10 cellular contexts compared by ENCODE assay signal in genomic region chr22:21624880-21625791, GRCh38. TPM values are rescaled to one million over a fixed set of nuclear protein-coding genes. Genes with fewer than 3 reads are reported as not detected.
A peak's percentile ranks its signal among the peaks of the same experiment; 100 is the strongest.
DNase-seq lines count a peak whose midpoint lies in the region; ATAC-seq, FAIRE-seq and TF ChIP-seq lines count a peak whose summit lies in the region.
"Had no signal": no experiment of that assay in that cellular context is flagged by ENCODE, and none has a peak within 500 bp of the region (broad histone marks: within the 10 kb centered on the region; RNA-seq: fewer than 3 reads in every experiment).

No MANE protein-coding gene starts in this region.

- H3K36me3 ChIP-seq in A673 (ENCODE audit: insufficient read depth, low read length, poor library complexity, severe bottlenecking), result peaks cover 16% of the 10 kb centered on the region
- peaks cover 4% of the 10 kb centered on the region; the same call in 1 of the 2 replicates for H3K36me3 ChIP-seq in Caco-2 (ENCODE audit: control insufficient read depth, insufficient read depth, low read length)

- CTCF ChIA-PET in A673 (lab: Charles Lee) (no interaction called here), Caco-2 (lab: Charles Lee) (interaction anchor here (0.6 to 2.1 kb wide), 3 partner anchors 17 to 22 kb away, joined by 6 to 12 read pairs (median 6); partner anchors contain the start of gene SDF2L1), RWPE1 (lab: Yijun Ruan, JAX) (interaction anchor here (0.6 to 1.2 kb wide), 3 partner anchors 16 to 621 kb away, joined by 3 to 4 read pairs (median 4); partner anchors contain the start of gene SDF2L1)

- ATAC-seq in GM18870 (IDR thresholded peaks at IDR 0.05; ENCODE audit: unreplicated experiment), result no peak

- intact Hi-C loops in A673 (cut with micrococcal nuclease; ENCODE audit: unreplicated experiment) (loop anchor here (5.0 kb wide), 1 partner anchor 38 kb away; no protein-coding TSS in a partner anchor), Caco-2 (cut with micrococcal nuclease; ENCODE audit: unreplicated experiment) (no loop called here)

- no peak overlapping the region for H3K4me3 ChIP-seq in A673 (ENCODE audit: low read depth, low read length, poor library complexity, severe bottlenecking)
- H3K4me3 ChIP-seq in Caco-2 (ENCODE audit: low read depth, low read length), result no peak overlapping the region

- peak overlapping the region; percentile 18 for H3K27ac ChIP-seq in A673 (ENCODE audit: low read depth, low read length, poor library complexity, severe bottlenecking)
- H3K27ac ChIP-seq in RWPE1, result peak overlapping the region; percentile 84

- H3K27me3 ChIP-seq in A673 (replicated peaks; ENCODE audit: insufficient read depth, low read depth, low read length, poor library complexity) (no peaks in the 10 kb centered on the region), Caco-2 (replicated peaks; ENCODE audit: control insufficient read depth, insufficient read depth, low read length) (no peaks in the 10 kb centered on the region)

- no peaks in the 10 kb centered on the region for H3K27me3 Mint-ChIP-seq in Caco-2 (ENCODE audit: insufficient read depth, unreplicated experiment)
- peaks cover 4% of the 10 kb centered on the region for H3K27me3 Mint-ChIP-seq in endothelial cell (ENCODE audit: unreplicated experiment)

- BruUV-seq in A673 (replicated peaks; lab: Mats Ljungman, UMichigan) (no TSS peak), Caco-2 (replicated peaks; lab: Mats Ljungman, UMichigan) (no TSS peak)

- H3K4me3 Mint-ChIP-seq in Caco-2 (ENCODE audit: unreplicated experiment) (no peak overlapping the region), endothelial cell (ENCODE audit: unreplicated experiment) (no peak overlapping the region)

- H3K36me3 Mint-ChIP-seq in Caco-2 (ENCODE audit: insufficient read depth, unreplicated experiment) (peaks cover 92% of the 10 kb centered on the region), endothelial cell (ENCODE audit: low read depth, unreplicated experiment) (peaks cover 20% of the 10 kb centered on the region)

- POLR2A ChIA-PET in A673 (lab: Charles Lee; ENCODE audit: low non-redundant PET), result no interaction called here
- POLR2A ChIA-PET in Caco-2 (lab: Charles Lee), result interaction anchor here (0.5 kb wide), 1 partner anchor 9 kb away, joined by 3 read pairs; no protein-coding TSS in a partner anchor
- POLR2A ChIA-PET in RWPE1 (lab: Yijun Ruan, JAX; ENCODE audit: low non-redundant PET), result no interaction called here

- DNase-seq in A673 (ENCODE audit: low spot score), result no peak
- no peak for DNase-seq in Caco-2
- DNase-seq in RWPE1 (ENCODE audit: low spot score), result no peak
- DNase-seq in endothelial cell (ENCODE audit: low spot score), result no peak
- no peak for DNase-seq in GM19239 (ENCODE audit: insufficient read length, low spot score)
- no peak for DNase-seq in hippocampal formation (lab: John Stamatoyannopoulos, UW)
- DNase-seq in NCI-H146 (lab: John Stamatoyannopoulos, UW), result no peak
- DNase-seq: NCI-H2029 treated with DMSO at 0.1 percent for 48 hours had no signal

- no peaks in the 10 kb centered on the region for H3K9me3 Mint-ChIP-seq in Caco-2 (ENCODE audit: unreplicated experiment)
- no peaks in the 10 kb centered on the region for H3K9me3 Mint-ChIP-seq in endothelial cell (ENCODE audit: unreplicated experiment)

- H3K4me1 Mint-ChIP-seq in Caco-2 (ENCODE audit: low read depth, unreplicated experiment) (peaks cover 11% of the 10 kb centered on the region), endothelial cell (ENCODE audit: unreplicated experiment) (peaks cover 4% of the 10 kb centered on the region)

- FAIRE-seq in GM19239 (lab: Jason Lieb, UNC), result no peak
- FAIRE-seq: RCC 7860 had no signal

- no peak for TF ChIP-seq CTCF in A673 (conservative IDR thresholded peaks at IDR 0.05; ENCODE audit: low read depth, low read length)
- no peak for TF ChIP-seq CTCF in Caco-2 (IDR thresholded peaks at IDR 0.05; ENCODE audit: insufficient read depth in 1 of 2, low read depth in 1 of 2, low read length in 1 of 2, severe bottlenecking in 1 of 2, unreplicated experiment in 1 of 2)
- no peak for TF ChIP-seq CTCF in RWPE1 (conservative IDR thresholded peaks at IDR 0.05; ENCODE audit: low read depth)
- TF ChIP-seq CTCF in endothelial cell (IDR thresholded peaks at IDR 0.05; ENCODE audit: unreplicated experiment), result no peak

- H3K9me3 ChIP-seq in A673 (ENCODE audit: low read depth, low read length, poor library complexity, severe bottlenecking), result no peaks in the 10 kb centered on the region
- H3K9me3 ChIP-seq in Caco-2, result no peaks in the 10 kb centered on the region

- H3K4me1 ChIP-seq in A673 (ENCODE audit: insufficient read depth, low read length, poor library complexity, severe bottlenecking) (peaks cover 17% of the 10 kb centered on the region), Caco-2 (peaks cover 5% of the 10 kb centered on the region; the same call in 1 of the 2 replicates)

- H3K27ac Mint-ChIP-seq in Caco-2 (ENCODE audit: unreplicated experiment) (peak overlapping the region; percentile 22), endothelial cell (ENCODE audit: unreplicated experiment) (peak overlapping the region; percentile 30)

RNA-seq across cellular contexts. Expression of gene YDJC, which starts 4.7 kb away (rescaled TPM):
- 33.8 and 37.0 TPM in 2 replicates for total RNA-seq in A673 (2021)
- total RNA-seq in Caco-2 (2022), result 55.9 and 60.0 TPM in 2 replicates
- total RNA-seq in endothelial cell (ENCODE audit: unreplicated experiment), result 11.2 TPM

RNA-seq across cellular contexts. Expression of gene CCDC116, which starts 7.4 kb away (rescaled TPM):
- total RNA-seq in A673 (2021), result 1.3 and 2.3 TPM in 2 replicates
- not detected in 2 replicates for total RNA-seq in Caco-2 (2022)
- 0.36 TPM for total RNA-seq in endothelial cell (ENCODE audit: unreplicated experiment)

RNA-seq across cellular contexts. Expression of gene SDF2L1, which starts 17.0 kb away (rescaled TPM):
- total RNA-seq in A673 (2021) (50.1 and 55.3 TPM in 2 replicates), Caco-2 (2022) (48.5 and 49.6 TPM in 2 replicates), endothelial cell (ENCODE audit: unreplicated experiment) (32.4 TPM)

RNA-seq across cellular contexts. Expression of gene PPIL2, which starts 40.7 kb away (rescaled TPM):
- total RNA-seq in A673 (2021) (46.8 and 49.3 TPM in 2 replicates), Caco-2 (2022) (53.2 and 55.0 TPM in 2 replicates), endothelial cell (ENCODE audit: unreplicated experiment) (31.9 TPM)

RNA-seq across cellular contexts. Expression of gene UBE2L3, which starts 57.6 kb away (rescaled TPM):
- 111 and 118 TPM in 2 replicates for total RNA-seq in A673 (2021)
- total RNA-seq in Caco-2 (2022), result 63.4 and 66.7 TPM in 2 replicates
- total RNA-seq in endothelial cell (ENCODE audit: unreplicated experiment), result 62.2 TPM
